ENCODE assay signal across 20 cellular contexts in the genomic region with DNA sequence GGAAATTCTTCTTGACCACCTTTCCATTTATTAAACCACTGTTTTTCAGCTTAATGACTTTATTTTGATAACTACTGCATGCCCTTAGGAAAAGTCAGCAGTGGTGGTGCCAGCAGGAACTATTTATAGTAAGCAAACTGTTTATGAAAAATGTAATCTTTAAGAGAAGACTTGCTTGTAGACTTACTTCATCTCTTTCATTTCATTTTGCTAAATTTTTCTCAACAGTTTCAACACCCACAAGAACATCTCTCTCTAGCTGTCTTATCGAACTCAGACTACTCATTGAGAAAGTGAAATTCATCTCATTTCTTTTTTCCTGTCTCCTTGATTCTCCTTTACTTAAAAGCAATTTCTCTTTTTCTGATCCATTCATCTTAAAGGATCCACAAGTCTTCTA.
"Had no signal": no experiment of that assay in that cellular context is flagged by ENCODE, and none has a peak within 500 bp of the region (broad histone marks: within the 10 kb centered on the region; RNA-seq: fewer than 3 reads in every experiment).

No MANE protein-coding gene starts in this region.

- H3K4me1 ChIP-seq: colonic mucosa, prostate gland, upper lobe of right lung had no signal

- ATAC-seq: activated CD8-positive, alpha-beta memory T cell treated with anti-CD3 and anti-CD28 coated beads, Interleukin-2, amount 10 ng/mL, durations not matched to agents 7 days and 5 days; activated T-helper 17 cell treated with anti-CD3 and anti-CD28 coated beads, Interleukin-2, amount 50 U/mL, for 72 hours; mucosa of descending colon; right cardiac atrium; upper lobe of right lung had no signal

- H3K4me3 ChIP-seq: colonic mucosa, mucosa of descending colon, prostate gland, skin epidermis, stomach, upper lobe of right lung had no signal

- H3K36me3 ChIP-seq: brain microvascular endothelial cell, colonic mucosa, prostate gland, stomach, upper lobe of right lung had no signal

- H3K27ac ChIP-seq: brain microvascular endothelial cell, colonic mucosa, prostate gland, stomach, upper lobe of right lung had no signal

- H3K27me3 ChIP-seq: brain microvascular endothelial cell, colonic mucosa, stomach, upper lobe of right lung had no signal

- H3K9me3 ChIP-seq: colonic mucosa, mucosa of descending colon, prostate gland, stomach, upper lobe of right lung had no signal

- DNase-seq: activated CD4-positive, alpha-beta memory T cell treated with anti-CD3 and anti-CD28 coated beads, Interleukin-2, amount 10 ng/mL, durations not matched to agents 7 days and 5 days; activated CD4-positive, alpha-beta T cell treated with anti-CD3 and anti-CD28 coated beads for 48 hours; activated CD4-positive, CD25-positive, alpha-beta regulatory T cell; activated CD8-positive, alpha-beta memory T cell treated with anti-CD3 and anti-CD28 coated beads, Interleukin-2, amount 10 ng/mL, durations not matched to agents 7 days and 5 days; activated naive CD4-positive, alpha-beta T cell; activated naive CD8-positive, alpha-beta T cell treated with anti-CD3 and anti-CD28 coated beads, Interleukin-2, amount 10 ng/mL, durations not matched to agents 7 days and 5 days; brain microvascular endothelial cell; colonic mucosa; mucosa of descending colon; naive B cell; right cardiac atrium; stimulated activated CD4-positive, alpha-beta T cell treated with anti-CD3 and anti-CD28 coated beads, Interleukin-15, amount 100 ng/mL, for 24 hours; stimulated activated CD4-positive, alpha-beta T cell treated with anti-CD3 and anti-CD28 coated beads, Interleukin-2, amount 100 ng/mL, for 48 hours; stomach; T-helper 1 cell; T-helper 9 cell; upper lobe of right lung had no signal
